ENCODE assay signal across 8 cellular contexts in the genomic region with DNA sequence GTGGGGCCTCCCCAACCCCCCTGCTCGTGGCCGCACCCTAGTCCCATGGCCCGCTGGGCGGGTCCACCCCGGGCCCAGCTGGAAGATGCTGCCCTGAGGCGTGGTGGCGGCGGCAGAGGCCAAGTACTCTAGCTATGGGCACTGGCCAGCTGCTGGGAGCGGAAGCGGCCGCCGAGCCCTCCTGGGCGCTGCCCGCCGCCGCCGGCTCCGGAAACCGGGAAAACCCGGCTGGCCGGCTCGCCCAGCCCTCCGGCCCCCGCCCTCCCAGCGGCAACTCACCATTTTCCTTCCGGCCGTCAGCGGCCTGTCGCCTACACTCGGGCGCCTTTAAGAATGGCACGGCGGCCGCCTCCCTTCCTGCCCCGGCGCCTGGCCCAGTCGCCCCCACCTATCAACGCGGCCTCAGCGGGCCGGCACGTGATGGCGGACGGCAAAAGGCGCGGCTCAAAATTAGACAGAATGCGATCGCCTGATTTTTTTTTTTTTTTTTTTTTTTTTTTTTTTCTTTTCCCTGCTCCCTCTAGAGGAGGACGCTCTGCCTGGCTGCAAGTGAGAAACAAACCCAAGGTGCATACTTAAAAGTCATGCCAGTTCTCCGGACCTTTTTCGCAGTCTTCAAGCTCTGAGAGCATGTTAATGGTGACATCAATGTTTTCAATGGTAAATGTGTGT. TPM values are rescaled to one million over a fixed set of nuclear protein-coding genes. Genes with fewer than 3 reads are reported as not detected.
DNase-seq lines count a peak whose midpoint lies in the region; ATAC-seq and TF ChIP-seq lines count a peak whose summit lies in the region.

A gene (minus strand): TSS at position 335 of the 672 bp plus-strand sequence. CDS start 53 bp downstream, at position 282.

- peak; percentile 84 to 91 for TF ChIP-seq POLR2A in adrenal gland (IDR thresholded peaks at IDR 0.05)

- H3K9me3 ChIP-seq in adrenal gland (replicated peaks in 1 of 3) (no peaks in the 10 kb centered on the region), heart right ventricle (no peaks in the 10 kb centered on the region)

- peak; percentile 26 for TF ChIP-seq CTCF in GM13976 (IDR thresholded peaks at IDR 0.05; ENCODE audit: borderline replicate concordance, control extremely low read depth, extremely low read depth, insufficient read depth, missing control alignments)
- TF ChIP-seq CTCF in adrenal gland (IDR thresholded peaks at IDR 0.05), result peak in 5 of 6 experiments; percentile 8 to 52 (median 45)
- peak in 8 of 9 donors; percentile 31 to 70 (median 47) for TF ChIP-seq CTCF in heart right ventricle (IDR thresholded peaks at IDR 0.05)
- TF ChIP-seq CTCF in progenitor cell of endocrine pancreas (IDR thresholded peaks at IDR 0.05; ENCODE audit: unreplicated experiment), result peak; percentile 50

- peak; percentile 88 for ATAC-seq in HG02870 (IDR thresholded peaks at IDR 0.05; ENCODE audit: unreplicated experiment)
- ATAC-seq in heart right ventricle, result peak; percentile 97 to 98 (median 98)

- H3K27ac ChIP-seq in adrenal gland, result peak within 1 kb of the TSS; percentile 79 to 93 (median 85)
- H3K27ac ChIP-seq in heart right ventricle, result peak within 1 kb of the TSS; percentile 87 to 99 (median 98)

- H3K36me3 Mint-ChIP-seq in progenitor cell of endocrine pancreas (ENCODE audit: insufficient read depth), result peaks cover 9% of the 10 kb centered on the region

- 0% methylated on average over 22 to 51 of the region's 51 CpGs for WGBS in adrenal gland, 4 donors
- WGBS in heart right ventricle, 2 donors, result 0% methylated on average over 51 of the region's 51 CpGs

- H3K36me3 ChIP-seq in adrenal gland (replicated peaks in 1 of 2) (no peaks in the 10 kb centered on the region), heart right ventricle (peaks cover 0 to under 1% (median 0%) of the 10 kb centered on the region in 9 donors)

- H3K27ac Mint-ChIP-seq in progenitor cell of endocrine pancreas, result peak within 1 kb of the TSS; percentile 98

- H3K4me1 Mint-ChIP-seq in progenitor cell of endocrine pancreas (ENCODE audit: low read depth), result peaks cover 22% of the 10 kb centered on the region

- H3K4me3 Mint-ChIP-seq in progenitor cell of endocrine pancreas (ENCODE audit: low read depth), result peak within 1 kb of the TSS; percentile 86

- intact Hi-C loops in adrenal gland (cut with DNase I) (no loop called here), heart right ventricle (cut with DNase I) (loop anchor here in 4 of 10 donors (2.0 to 5.0 kb wide), 2 partner anchors 20 to 46 kb away; a partner anchor contains a TSS)

- in situ Hi-C loops in GM13976 (cut with MboI; ENCODE audit: low sequenced_read_pairs, unreplicated experiment), result no loop called here

- H3K4me3 ChIP-seq in adrenal gland, result peak within 1 kb of the TSS; percentile 40 to 88 (median 76)
- H3K4me3 ChIP-seq in heart right ventricle, result peak within 1 kb of the TSS; percentile 61 to 96 (median 84)

- H3K27me3 ChIP-seq in adrenal gland, result no peaks in the 10 kb centered on the region
- no peaks in the 10 kb centered on the region for H3K27me3 ChIP-seq in heart right ventricle

- no peaks in the 10 kb centered on the region for H3K27me3 Mint-ChIP-seq in progenitor cell of endocrine pancreas

- peaks cover 0 to 50% of the 10 kb centered on the region in 2 donors for H3K4me1 ChIP-seq in adrenal gland (replicated peaks in 1 of 2)
- H3K4me1 ChIP-seq in heart right ventricle, result peaks cover 6 to 55% (median 34%) of the 10 kb centered on the region in 9 donors

- no peaks in the 10 kb centered on the region for H3K9me3 Mint-ChIP-seq in progenitor cell of endocrine pancreas (ENCODE audit: low read depth)

- peak; percentile 94 for DNase-seq in GM13976 (ENCODE audit: low spot score)
- peak; percentile 92 for DNase-seq in NCI-H146 (lab: John Stamatoyannopoulos, UW)
- DNase-seq in T-helper 1 cell, result peak; percentile 81 to 93 (median 87)
- DNase-seq in adrenal gland, result peak; percentile 92 to 96 (median 94)
- peak; percentile 94 to 95 for DNase-seq in heart right ventricle
- DNase-seq in progenitor cell of endocrine pancreas (ENCODE audit: low spot score, unreplicated experiment), result peak; percentile 74
- peak; percentile 94 for DNase-seq in ureter (ENCODE audit: low spot score)

RNA-seq across cellular contexts. Expression of the gene that starts here (rescaled TPM):
- total RNA-seq in adrenal gland (10 to 100 TPM; 22.0 to 54.4 (median 45.5) TPM), heart right ventricle (10 to 100 TPM; 16.8 to 30.5 (median 20.2) TPM), progenitor cell of endocrine pancreas (47.6 and 57.5 TPM in 2 replicates), ureter (35.9 TPM)
- polyA plus RNA-seq in adrenal gland (10 to 100 TPM in 2 of 3 donors, 1 to 10 TPM in 1; 8.2 to 53.6 (median 21.2) TPM), heart right ventricle (1 to 10 TPM; 9.1 to 9.6 TPM)

Comparison
In these comparisons a context has a peak if more than half of its experiments do, and no peak if none do; other contexts are left out.
1. Peak in every context shown above with its lines: DNase-seq, ATAC-seq, H3K4me3 ChIP-seq and H3K27ac ChIP-seq.